8 cellular contexts compared by ENCODE assay signal in the genomic region with DNA sequence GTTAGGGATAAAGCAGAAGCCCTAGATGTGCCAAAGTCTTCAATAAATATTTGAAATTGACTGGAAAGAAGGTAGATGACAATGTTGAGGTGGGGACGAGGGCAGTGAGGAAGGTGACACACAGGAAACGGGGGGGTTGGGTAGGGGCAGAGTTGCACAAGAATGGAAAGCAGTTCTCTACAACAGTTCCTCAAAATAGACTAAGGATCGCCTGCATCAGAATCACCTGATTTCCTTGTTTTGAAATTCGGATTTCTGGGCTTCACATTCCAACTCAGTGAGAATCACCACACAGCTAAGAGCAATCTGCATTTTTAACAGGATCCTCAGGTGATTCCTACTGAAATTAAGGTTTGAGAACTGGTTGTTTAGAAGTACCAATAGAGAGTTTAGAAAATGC.
DNase-seq lines count a peak whose midpoint lies in the region; ATAC-seq and TF ChIP-seq lines count a peak whose summit lies in the region.

No MANE protein-coding gene starts in this region.

- POLR2A ChIA-PET in HEK293T (lab: Yijun Ruan, JAX): no interaction called here

- no peak overlapping the region for H2AFZ ChIP-seq in fibroblast of lung (ENCODE audit: low read length)

- H3K36me3 ChIP-seq in fibroblast of lung (ENCODE audit: control insufficient read depth, insufficient read depth, low read length): no peaks in the 10 kb centered on the region

- H3K4me2 ChIP-seq in fibroblast of lung (ENCODE audit: extremely low read depth, insufficient read depth, low read length): no peak overlapping the region

- no peak overlapping the region for H3K4me3 ChIP-seq in fibroblast of lung (replicated peaks in 1 of 4; ENCODE audit: control extremely low read depth in 1 of 4, insufficient read depth in 1 of 4, low read depth in 3 of 4, low read length in 4 of 4)
- no peak overlapping the region for H3K4me3 ChIP-seq in retinal pigment epithelial cell (ENCODE audit: low read length)

- H3K79me2 ChIP-seq in fibroblast of lung (ENCODE audit: control insufficient read depth, insufficient read depth, low read length): no peaks in the 10 kb centered on the region

- H3K27ac ChIP-seq in fibroblast of lung (ENCODE audit: insufficient read depth, low read length): no peak overlapping the region

- no peaks in the 10 kb centered on the region for H4K20me1 ChIP-seq in fibroblast of lung (ENCODE audit: control insufficient read depth, extremely low read depth, insufficient read depth, low read length)

- CTCF ChIA-PET in HEK293T (lab: Yijun Ruan, JAX): no interaction called here

- H3K9ac ChIP-seq in fibroblast of lung (ENCODE audit: insufficient read depth, low read length): no peak overlapping the region

- no peak for ATAC-seq in HG03039 (IDR thresholded peaks at IDR 0.05; ENCODE audit: unreplicated experiment)

- H3K9me3 ChIP-seq in fibroblast of lung (ENCODE audit: control insufficient read depth, insufficient read depth, low read depth, low read length): no peaks in the 10 kb centered on the region

- H3K4me1 ChIP-seq in fibroblast of lung (ENCODE audit: control insufficient read depth, extremely low read depth, insufficient read depth, low read length): no peaks in the 10 kb centered on the region

- H3K27me3 ChIP-seq in fibroblast of lung (ENCODE audit: control insufficient read depth, insufficient read depth, low read length): no peaks in the 10 kb centered on the region

- TF ChIP-seq CTCF in fibroblast of lung (conservative IDR thresholded peaks at IDR 0.05 in 1 of 2, IDR thresholded peaks at IDR 0.05 in 1 of 2; ENCODE audit: low read depth in 1 of 2, low read length in 2 of 2): no peak
- TF ChIP-seq CTCF in retinal pigment epithelial cell (conservative IDR thresholded peaks at IDR 0.05; ENCODE audit: low read depth, low read length): no peak

- peak; percentile 28 for DNase-seq in activated T-cell treated with anti-CD3 and anti-CD28 coated beads for 4 hours
- no peak for DNase-seq in activated T-cell treated with anti-CD3 and anti-CD28 coated beads, Interleukin-2, amount 50 U/mL, for 1 hour
- peak; percentile 49 for DNase-seq in RPMI8226
- DNase-seq in fibroblast of lung (ENCODE audit: low read depth in 2 of 2): peak; percentile 23 to 53
- peak; percentile 56 for DNase-seq in retinal pigment epithelial cell (ENCODE audit: low read depth)
- no peak for DNase-seq in DMS114 treated with DMSO at 0.1 percent for 48 hours (lab: John Stamatoyannopoulos, UW; ENCODE audit: unreplicated experiment)
- no peak for DNase-seq in HEK293T (ENCODE audit: extremely low spot score)

TF ChIP-seq in HEK293T, 16 proteins besides CTCF, POLR2A, EP300 and RAD21:
- TF ChIP-seq SP1 (IDR thresholded peaks at IDR 0.05) (no peak), ELF4 (IDR thresholded peaks at IDR 0.05) (no peak), L3MBTL2 (conservative IDR thresholded peaks at IDR 0.05) (no peak), FOXM1 (IDR thresholded peaks at IDR 0.05; ENCODE audit: borderline replicate concordance) (no peak), NFRKB (IDR thresholded peaks at IDR 0.05) (no peak), ARNT (IDR thresholded peaks at IDR 0.05) (no peak), CTBP1 (IDR thresholded peaks at IDR 0.05; ENCODE audit: borderline replicate concordance) (no peak), ZNF384 (IDR thresholded peaks at IDR 0.05) (no peak), LEF1 (IDR thresholded peaks at IDR 0.05; ENCODE audit: borderline replicate concordance) (no peak), SUZ12 (IDR thresholded peaks at IDR 0.05) (no peak), FOXK2 (IDR thresholded peaks at IDR 0.05) (no peak), TARDBP (IDR thresholded peaks at IDR 0.05) (no peak), BHLHE40 (IDR thresholded peaks at IDR 0.05; ENCODE audit: borderline replicate concordance) (no peak), FOXA1 (IDR thresholded peaks at IDR 0.05) (no peak), HDGF (IDR thresholded peaks at IDR 0.05; ENCODE audit: borderline replicate concordance) (no peak)
- TF ChIP-seq, protein P1, sequence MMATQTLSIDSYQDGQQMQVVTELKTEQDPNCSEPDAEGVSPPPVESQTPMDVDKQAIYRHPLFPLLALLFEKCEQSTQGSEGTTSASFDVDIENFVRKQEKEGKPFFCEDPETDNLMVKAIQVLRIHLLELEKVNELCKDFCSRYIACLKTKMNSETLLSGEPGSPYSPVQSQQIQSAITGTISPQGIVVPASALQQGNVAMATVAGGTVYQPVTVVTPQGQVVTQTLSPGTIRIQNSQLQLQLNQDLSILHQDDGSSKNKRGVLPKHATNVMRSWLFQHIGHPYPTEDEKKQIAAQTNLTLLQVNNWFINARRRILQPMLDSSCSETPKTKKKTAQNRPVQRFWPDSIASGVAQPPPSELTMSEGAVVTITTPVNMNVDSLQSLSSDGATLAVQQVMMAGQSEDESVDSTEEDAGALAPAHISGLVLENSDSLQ (IDR thresholded peaks at IDR 0.05): no peak

Comparison
In these comparisons a context has a peak if more than half of its experiments do, and no peak if none do; other contexts are left out.
1. DNase-seq: peak in activated T-cell treated with anti-CD3 and anti-CD28 coated beads for 4 hours (single experiment), RPMI8226 (single experiment), fibroblast of lung (2 of 2) and retinal pigment epithelial cell (single experiment); none in activated T-cell treated with anti-CD3 and anti-CD28 coated beads, Interleukin-2, amount 50 U/mL, for 1 hour (single experiment), DMS114 treated with DMSO at 0.1 percent for 48 hours (single experiment) and HEK293T (single experiment).